In the genomic region with DNA sequence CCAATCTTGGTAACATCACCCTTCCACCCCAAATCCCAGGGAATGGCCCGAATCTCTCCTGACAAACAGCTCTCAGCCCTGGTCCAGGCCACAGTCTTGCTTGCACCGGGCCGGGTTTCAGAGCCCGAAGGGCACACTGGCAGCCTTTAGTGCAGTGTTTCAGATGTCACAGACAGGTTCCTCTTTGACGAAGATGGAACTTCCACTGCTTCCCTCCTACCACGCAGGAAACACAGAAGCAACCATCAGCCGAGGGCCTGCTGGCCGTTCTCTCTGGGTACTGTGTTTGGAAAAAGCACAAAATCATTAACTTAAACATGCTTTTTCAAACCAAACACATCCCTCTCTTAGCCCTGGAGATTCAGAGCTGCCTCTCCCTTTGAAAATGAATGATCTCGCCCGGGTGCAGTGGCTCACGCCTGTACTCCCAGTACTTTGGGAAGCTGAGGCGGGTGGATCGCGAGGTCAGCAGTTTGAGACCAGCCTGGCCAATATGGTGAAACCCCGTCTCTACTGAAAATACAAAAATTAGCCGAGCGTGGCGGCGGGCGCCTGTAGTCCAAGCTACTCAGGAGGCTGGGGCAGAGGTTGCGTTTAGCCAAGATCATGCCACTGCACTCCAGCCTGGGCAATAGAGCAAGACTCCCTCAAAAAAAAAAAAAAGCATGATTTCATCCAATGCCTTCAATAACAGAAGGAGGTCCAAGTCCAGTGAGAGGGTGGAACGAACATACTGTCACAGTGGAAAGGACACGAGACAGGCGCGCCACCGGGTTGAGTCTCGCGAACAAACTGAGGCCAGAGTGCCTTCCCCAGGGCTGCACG, we compare ENCODE assay signal across 8 cellular contexts. TPM values are rescaled to one million over a fixed set of nuclear protein-coding genes. Genes with fewer than 3 reads are reported as not detected.
DNase-seq lines count a peak whose midpoint lies in the region; TF ChIP-seq lines count a peak whose summit lies in the region.
"Not testable (repeated sequence)": the region's sequence is repeated elsewhere in the genome, so short reads cannot be mapped to it uniquely, and the experiment has no call there.

No MANE protein-coding gene starts in this region.

- H3K9me3 ChIP-seq in HUES64 (ENCODE audit: insufficient read depth, low read depth, low read length); esophagus (ENCODE audit: control insufficient read depth in 2 of 2, insufficient read depth in 1 of 2, low read depth in 1 of 2, low read length in 1 of 2); neutrophil: not testable (repeated sequence)

- H3K27ac ChIP-seq in HUES64 (ENCODE audit: low read depth, low read length): not testable (repeated sequence)
- H3K27ac ChIP-seq in angular gyrus (ENCODE audit: low read depth, low read length) (peak overlapping the region; percentile 97), esophagus (ENCODE audit: low read depth in 2 of 2, low read length in 1 of 2) (peak overlapping the region in 1 of 2 donors; percentile 62), neutrophil (peak overlapping the region; percentile 79), temporal lobe (ENCODE audit: low read depth, low read length) (peak overlapping the region; percentile 98)

- H3K27me3 ChIP-seq in HUES64 (ENCODE audit: insufficient read depth, low read length); esophagus (ENCODE audit: control insufficient read depth in 1 of 2, insufficient read depth in 2 of 2, low read length in 2 of 2): not testable (repeated sequence)
- H3K27me3 ChIP-seq in neutrophil: peaks cover 19% of the 10 kb centered on the region

- H3K36me3 Mint-ChIP-seq in CD14-positive monocyte; T-helper 1 cell treated with Interleukin-12 subunit alpha and Interleukin-12 subunit beta and Interleukin-4 antibody, amounts not matched to agents 30 μg/mL and 1 μg/mL, for 36 hours (ENCODE audit: low read depth): not testable (repeated sequence)

- peak; percentile 56 for DNase-seq in CD14-positive monocyte (ENCODE audit: low spot score)
- DNase-seq in kidney tubule cell (ENCODE audit: low spot score): peak; percentile 30

- peak overlapping the region; percentile 76 to 85 for H3K4me3 Mint-ChIP-seq in CD14-positive monocyte
- peak overlapping the region; percentile 68 for H3K4me3 Mint-ChIP-seq in T-helper 1 cell treated with Interleukin-12 subunit alpha and Interleukin-12 subunit beta and Interleukin-4 antibody, amounts not matched to agents 30 μg/mL and 1 μg/mL, for 36 hours

- not testable (repeated sequence) for H3K36me3 ChIP-seq in HUES64 (ENCODE audit: insufficient read depth, low read length); esophagus (ENCODE audit: control insufficient read depth in 2 of 2, insufficient read depth in 2 of 2, low read length in 1 of 2); neutrophil

- H3K27ac Mint-ChIP-seq in CD14-positive monocyte: peak overlapping the region; percentile 64 to 90 (median 86)
- H3K27ac Mint-ChIP-seq in T-helper 1 cell treated with Interleukin-12 subunit alpha and Interleukin-12 subunit beta and Interleukin-4 antibody, amounts not matched to agents 30 μg/mL and 1 μg/mL, for 36 hours: not testable (repeated sequence)

- peaks cover 9 to 15% (median 14%) of the 10 kb centered on the region in 3 donors for H3K27me3 Mint-ChIP-seq in CD14-positive monocyte (ENCODE audit: low read depth in 3 of 3)
- peaks cover 13% of the 10 kb centered on the region for H3K27me3 Mint-ChIP-seq in T-helper 1 cell treated with Interleukin-12 subunit alpha and Interleukin-12 subunit beta and Interleukin-4 antibody, amounts not matched to agents 30 μg/mL and 1 μg/mL, for 36 hours (ENCODE audit: low read depth)

- not testable (repeated sequence) for H3K9me3 Mint-ChIP-seq in CD14-positive monocyte; T-helper 1 cell treated with Interleukin-12 subunit alpha and Interleukin-12 subunit beta and Interleukin-4 antibody, amounts not matched to agents 30 μg/mL and 1 μg/mL, for 36 hours

- whole genome bisulfite sequencing in HUES64: 84% methylated on average over 29 of the region's 29 CpGs
- WGBS in esophagus, 2 donors: 78 to 79% methylated on average over 29 of the region's 29 CpGs

- TF ChIP-seq CTCF in CD14-positive monocyte (IDR thresholded peaks at IDR 0.05); neutrophil (IDR thresholded peaks at IDR 0.05): not testable (repeated sequence)

- not testable (repeated sequence) for H3K4me1 ChIP-seq in HUES64 (ENCODE audit: insufficient read depth, low read length); esophagus (ENCODE audit: control insufficient read depth in 2 of 2, insufficient read depth in 2 of 2, low read length in 1 of 2)
- peaks cover 25 to 28% of the 10 kb centered on the region in 2 experiments for H3K4me1 ChIP-seq in neutrophil (ENCODE audit: control insufficient read depth in 1 of 2, insufficient read depth in 1 of 2, low read depth in 1 of 2, low read length in 1 of 2)

- peak overlapping the region; percentile 61 for H3K9ac ChIP-seq in HUES64 (ENCODE audit: low read depth, low read length)

- intact Hi-C loops in CD14-positive monocyte (cut with micrococcal nuclease): not testable (repeated sequence)

- H3K4me1 Mint-ChIP-seq in CD14-positive monocyte: peaks cover 37% of the 10 kb centered on the region
- H3K4me1 Mint-ChIP-seq in T-helper 1 cell treated with Interleukin-12 subunit alpha and Interleukin-12 subunit beta and Interleukin-4 antibody, amounts not matched to agents 30 μg/mL and 1 μg/mL, for 36 hours (ENCODE audit: low read depth): peaks cover 25% of the 10 kb centered on the region

- peak overlapping the region; percentile 85 for H3K4me3 ChIP-seq in HUES64 (ENCODE audit: low read length)
- peak overlapping the region; percentile 76 to 86 for H3K4me3 ChIP-seq in esophagus (ENCODE audit: low read depth in 1 of 2, low read length in 2 of 2)
- H3K4me3 ChIP-seq in neutrophil (ENCODE audit: low read depth in 1 of 2, low read length in 1 of 2): peak overlapping the region; percentile 64 to 87

RNA-seq across cellular contexts. Expression of a gene that starts 8.7 kb away (rescaled TPM):
- polyA plus RNA-seq in CD14-positive monocyte: under 1 TPM; 0.21 to 0.69 TPM
- 20.0 TPM for polyA plus RNA-seq in HUES64 (2013, experiment 1 of 2)
- 23.8 TPM for polyA plus RNA-seq in HUES64 (2013, experiment 2 of 2)
- 10 to 100 TPM; 15.5 to 64.1 TPM for polyA plus RNA-seq in esophagus
- total RNA-seq in temporal lobe: 20.7 TPM

RNA-seq across cellular contexts. Expression of a gene that starts 17.2 kb away (rescaled TPM):
- polyA plus RNA-seq in CD14-positive monocyte (not detected), esophagus (not detected)
- polyA plus RNA-seq in HUES64 (2013, experiment 1 of 2): 27,992 TPM
- 20,955 TPM for polyA plus RNA-seq in HUES64 (2013, experiment 2 of 2)
- 73,230 TPM for total RNA-seq in temporal lobe

Comparison
In these comparisons a context has a peak if more than half of its experiments do, and no peak if none do; other contexts are left out.
1. RNA of a gene that starts 8.7 kb away (polyA plus RNA-seq): 15.5 to 64.1 TPM in esophagus; 0.21 to 0.69 TPM in CD14-positive monocyte; every median in the first group is over 4 times any median in the second.
2. RNA of a gene that starts 17.2 kb away (polyA plus RNA-seq): not detected in CD14-positive monocyte; not detected in esophagus; every median in the first group is over 10 times any median in the second.
3. Peak in every context shown above with its lines, with median percentiles within 50 percentile points of each other: H3K4me3 ChIP-seq.